ENCODE assay signal across 8 cellular contexts in genomic region chr17:64506576-64507417, GRCh38. TPM values are rescaled to one million over a fixed set of nuclear protein-coding genes. Genes with fewer than 3 reads are reported as not detected.
DNase-seq lines count a peak whose midpoint lies in the region; ATAC-seq and TF ChIP-seq lines count a peak whose summit lies in the region.

A gene with protein sequence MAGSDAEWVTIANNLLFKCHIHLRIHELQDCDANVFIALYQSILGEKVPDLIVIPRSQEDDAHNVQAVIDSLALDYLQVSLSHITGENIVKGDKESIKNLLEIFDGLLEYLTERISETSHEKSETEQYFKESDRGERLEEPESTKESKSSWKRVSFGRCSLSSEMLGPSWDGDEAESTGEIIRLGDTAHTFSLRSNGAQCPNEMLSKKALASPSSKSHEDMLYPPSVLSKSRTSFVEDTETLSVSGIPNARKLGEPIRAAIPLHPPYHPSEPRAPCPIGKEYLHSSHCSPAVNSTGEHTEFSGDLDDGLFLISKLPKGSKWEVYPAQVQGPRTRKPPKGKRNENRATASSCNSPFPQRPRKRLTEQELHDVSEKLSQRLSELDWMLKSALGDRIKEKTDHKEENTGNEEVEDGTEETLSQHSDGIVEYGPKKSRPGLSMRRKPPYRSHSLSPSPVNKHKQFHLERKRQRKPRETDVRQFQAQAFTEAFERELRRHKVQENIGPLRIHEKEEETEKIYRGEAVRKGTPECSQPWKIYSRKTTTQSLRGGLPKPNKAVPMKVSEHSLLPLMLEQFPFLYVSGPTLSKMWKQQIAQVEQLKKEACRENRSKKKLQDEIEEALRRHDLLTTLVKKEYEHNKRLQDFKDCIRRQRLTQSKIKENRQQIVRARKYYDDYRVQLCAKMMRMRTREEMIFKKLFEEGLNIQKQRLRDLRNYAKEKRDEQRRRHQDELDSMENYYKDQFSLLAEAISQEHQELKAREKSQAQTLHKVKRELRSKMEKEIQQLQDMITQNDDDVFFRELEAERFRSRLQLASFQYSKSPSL (plus strand): TSS chr17:64506977. CDS start chr17:64507098, 121 bp downstream.

- peak within 1 kb of the TSS; percentile 96 for H3K4me3 ChIP-seq in AG10803 (ENCODE audit: low read length)

- no peak for TF ChIP-seq CTCF in AG10803 (conservative IDR thresholded peaks at IDR 0.05; ENCODE audit: low read length)

- ATAC-seq in GM19035 (IDR thresholded peaks at IDR 0.05; ENCODE audit: unreplicated experiment) = peak; percentile 56
- peak; percentile 50 for ATAC-seq in HG03342 (IDR thresholded peaks at IDR 0.05; ENCODE audit: unreplicated experiment)

- peak; percentile 99 for DNase-seq in AG10803 (ENCODE audit: low read depth)
- DNase-seq in NCI-H460 (ENCODE audit: extremely low read depth, low read depth) = peak; percentile 93
- DNase-seq in activated CD4-positive, CD25-positive, alpha-beta regulatory T cell treated with anti-CD3 and anti-CD28 coated beads, Interleukin-2, amount 50 U/mL, for 72 hours = peak; percentile 94
- DNase-seq in cerebellar nuclear complex (lab: John Stamatoyannopoulos, UW) = peak; percentile 31 to 91
- DNase-seq in stimulated activated CD4-positive, alpha-beta T cell treated with anti-CD3 and anti-CD28 coated beads, Interleukin-1b, Interleukin-23, amount 100 ng/mL, for 24 hours (ENCODE audit: low read depth in 4 of 4, low spot score in 1 of 4) = peak; percentile 85 to 93 (median 92)

- H3K27me3 ChIP-seq in layer of hippocampus (ENCODE audit: control insufficient read depth, insufficient read depth, low read length) = no peaks in the 10 kb centered on the region

- H3K27ac ChIP-seq in layer of hippocampus (ENCODE audit: low read depth, low read length) = peak within 1 kb of the TSS; percentile 99

RNA-seq across cellular contexts. Expression of the gene that starts here (rescaled TPM):
- 25.9 and 39.1 TPM in 2 replicates for total RNA-seq in NCI-H460 (2014; rRNA removed; shearing (Covaris generic))
- polyA plus RNA-seq in NCI-H460 (2014; cell fraction: nucleus; rRNA removed) = 68.8 and 84.2 TPM in 2 replicates

Comparison
In these comparisons a context has a peak if more than half of its experiments do, and no peak if none do; other contexts are left out.
1. Peak in every context shown above with its lines: DNase-seq, ATAC-seq, H3K4me3 ChIP-seq and H3K27ac ChIP-seq.